13 cellular contexts compared by ENCODE assay signal in genomic region chr15:92829875-92830274, GRCh38.
A peak's percentile ranks its signal among the peaks of the same experiment; 100 is the strongest.
DNase-seq lines count a peak whose midpoint lies in the region; ATAC-seq, FAIRE-seq and TF ChIP-seq lines count a peak whose summit lies in the region.
"Had no signal": no experiment of that assay in that cellular context is flagged by ENCODE, and none has a peak within 500 bp of the region (broad histone marks: within the 10 kb centered on the region; RNA-seq: fewer than 3 reads in every experiment).

No MANE protein-coding gene starts in this region.

- H2AFZ ChIP-seq in HepG2 (ENCODE audit: low read length) = no peak overlapping the region

- H4K8ac ChIP-seq in mesendoderm (ENCODE audit: low read depth, low read length) = no peak overlapping the region

- in situ Hi-C loops in HepG2 (cut with HindIII; ENCODE audit: extremely low pct_ligation_motif_present, low pct_unique_long_range_greater_than_20kb) = no loop called here

- H3K18ac ChIP-seq in mesendoderm (ENCODE audit: low read length) = no peak overlapping the region

- intact Hi-C loops in HepG2 (cut with micrococcal nuclease; ENCODE audit: unreplicated experiment) (no loop called here), right lobe of liver (cut with DNase I) (no loop called here), upper lobe of right lung (cut with DNase I) (no loop called here)

- H3K9me3 Mint-ChIP-seq in activated naive CD8-positive, alpha-beta T cell (ENCODE audit: low read depth) = no peaks in the 10 kb centered on the region
- no peaks in the 10 kb centered on the region for H3K9me3 Mint-ChIP-seq in mesothelial cell of epicardium
- H3K9me3 Mint-ChIP-seq: CD14-positive monocyte had no signal

- no peak for TF ChIP-seq RAD21 in HepG2 (CRISPR knock-in tag; IDR thresholded peaks at IDR 0.05)

- no peak overlapping the region for H2BK15ac ChIP-seq in mesendoderm (replicated peaks; ENCODE audit: low read depth)

- no peaks in the 10 kb centered on the region for H3K27me3 Mint-ChIP-seq in activated naive CD8-positive, alpha-beta T cell
- H3K27me3 Mint-ChIP-seq in mesothelial cell of epicardium (ENCODE audit: low read depth) = no peaks in the 10 kb centered on the region

- no peak overlapping the region for H3K23ac ChIP-seq in mesendoderm (ENCODE audit: low read length)

- H3K4me3 Mint-ChIP-seq in activated naive CD8-positive, alpha-beta T cell = peak overlapping the region; percentile 27
- no peak overlapping the region for H3K4me3 Mint-ChIP-seq in mesothelial cell of epicardium
- H3K4me3 Mint-ChIP-seq: CD14-positive monocyte had no signal

- H3K4me1 ChIP-seq in HepG2 (ENCODE audit: insufficient read depth, low read length) (peaks cover 50% of the 10 kb centered on the region), right lobe of liver (peaks cover 2 to 21% (median 11%) of the 10 kb centered on the region in 4 donors), upper lobe of right lung (peaks cover 31% of the 10 kb centered on the region), mesendoderm (ENCODE audit: control insufficient read depth, low read depth, low read length) (peaks cover 2% of the 10 kb centered on the region)

- no peak overlapping the region for H2BK5ac ChIP-seq in mesendoderm (ENCODE audit: low read length)

- H3K4me1 Mint-ChIP-seq in activated naive CD8-positive, alpha-beta T cell (ENCODE audit: low read depth) = peaks cover 54% of the 10 kb centered on the region
- peaks cover 50% of the 10 kb centered on the region for H3K4me1 Mint-ChIP-seq in mesothelial cell of epicardium

- H2AK5ac ChIP-seq in mesendoderm (ENCODE audit: low read length) = no peak overlapping the region

- no peak for DNase-seq in HepG2 (ENCODE audit: low spot score)
- DNase-seq in right lobe of liver = no peak
- no peak for DNase-seq in mesothelial cell of epicardium (ENCODE audit: low spot score in 2 of 2, unreplicated experiment in 2 of 2)
- DNase-seq in upper lobe of right lung = no peak
- no peak for DNase-seq in mesendoderm
- no peak for DNase-seq in NCI-H524 (lab: John Stamatoyannopoulos, UW)
- DNase-seq: activated T-cell treated with anti-CD3 and anti-CD28 coated beads for 4 hours, foreskin keratinocyte, MG63 had no signal

- ATAC-seq in HepG2 (no peak), right lobe of liver (no peak), upper lobe of right lung (no peak), GM19035 (IDR thresholded peaks at IDR 0.05; ENCODE audit: unreplicated experiment) (no peak)
- ATAC-seq: foreskin keratinocyte had no signal

- H3K79me1 ChIP-seq in mesendoderm (ENCODE audit: low read length) = no peaks in the 10 kb centered on the region

- TF ChIP-seq CTCF in HepG2 (CRISPR knock-in tag; IDR thresholded peaks at IDR 0.05) (no peak), right lobe of liver (IDR thresholded peaks at IDR 0.05) (no peak), mesothelial cell of epicardium (IDR thresholded peaks at IDR 0.05; ENCODE audit: unreplicated experiment) (no peak), upper lobe of right lung (IDR thresholded peaks at IDR 0.05) (no peak)

- no peak overlapping the region for H3K27ac ChIP-seq in HepG2 (ENCODE audit: extremely low read length, insufficient read depth, low read length)
- H3K27ac ChIP-seq in right lobe of liver = no peak overlapping the region
- H3K27ac ChIP-seq in upper lobe of right lung = peak overlapping the region; percentile 90
- H3K27ac ChIP-seq in mesendoderm (ENCODE audit: low read depth, low read length) = no peak overlapping the region
- H3K27ac ChIP-seq: foreskin keratinocyte had no signal

- H3K4ac ChIP-seq in mesendoderm (ENCODE audit: low read depth, low read length) = no peak overlapping the region

- POLR2A ChIA-PET in HepG2 (lab: Yijun Ruan, JAX) = interaction anchor here (1.7 to 4.7 kb wide), 4 partner anchors 10 to 72 kb away, joined by 8 to 122 read pairs (median 37); partner anchors contain the start of gene CHD2

- TF ChIP-seq EP300 in HepG2 (IDR thresholded peaks at IDR 0.05; ENCODE audit: low read depth in 2 of 2, low read length in 2 of 2) (no peak), HepG2 (CRISPR knock-in tag; IDR thresholded peaks at IDR 0.05; ENCODE audit: borderline replicate concordance) (no peak)

- H3K4me2 ChIP-seq in HepG2 (ENCODE audit: low read depth, low read length) (no peak overlapping the region), mesendoderm (ENCODE audit: low read length) (no peak overlapping the region)

- H3K27me3 ChIP-seq in HepG2 (ENCODE audit: control insufficient read depth in 1 of 2, insufficient read depth in 2 of 2, low read length in 2 of 2) = no peaks in the 10 kb centered on the region
- no peaks in the 10 kb centered on the region for H3K27me3 ChIP-seq in right lobe of liver
- H3K27me3 ChIP-seq in upper lobe of right lung = no peaks in the 10 kb centered on the region
- no peaks in the 10 kb centered on the region for H3K27me3 ChIP-seq in mesendoderm (ENCODE audit: insufficient read depth, low read length, poor library complexity)
- H3K27me3 ChIP-seq: foreskin keratinocyte, MG63 had no signal

- no peaks in the 10 kb centered on the region for H3K36me3 Mint-ChIP-seq in activated naive CD8-positive, alpha-beta T cell
- H3K36me3 Mint-ChIP-seq in mesothelial cell of epicardium = no peaks in the 10 kb centered on the region
- H3K36me3 Mint-ChIP-seq: CD14-positive monocyte had no signal

- H3K79me2 ChIP-seq in HepG2 (ENCODE audit: insufficient read depth, low read length) (no peaks in the 10 kb centered on the region), mesendoderm (ENCODE audit: control insufficient read depth, insufficient read depth, low read length) (no peaks in the 10 kb centered on the region)

- no peaks in the 10 kb centered on the region for H4K20me1 ChIP-seq in HepG2 (ENCODE audit: insufficient read depth, low read length)

- TF ChIP-seq POLR2A in HepG2 (IDR thresholded peaks at IDR 0.05; ENCODE audit: insufficient read depth in 1 of 2, low read depth in 2 of 2, low read length in 2 of 2) (no peak), right lobe of liver (IDR thresholded peaks at IDR 0.05) (no peak)

- no peak overlapping the region for H4K5ac ChIP-seq in mesendoderm (ENCODE audit: low read length)

- no peak overlapping the region for H3K56ac ChIP-seq in mesendoderm (ENCODE audit: low read length)

- peak overlapping the region; percentile 97 for H3K27ac Mint-ChIP-seq in activated naive CD8-positive, alpha-beta T cell
- peak overlapping the region; percentile 74 for H3K27ac Mint-ChIP-seq in mesothelial cell of epicardium

- H3K36me3 ChIP-seq in HepG2 (replicated peaks in 1 of 2; ENCODE audit: control insufficient read depth in 1 of 2, insufficient read depth in 2 of 2, low read length in 2 of 2) (no peaks in the 10 kb centered on the region), right lobe of liver (no peaks in the 10 kb centered on the region), upper lobe of right lung (no peaks in the 10 kb centered on the region), mesendoderm (ENCODE audit: control insufficient read depth, insufficient read depth, low read length) (no peaks in the 10 kb centered on the region)
- H3K36me3 ChIP-seq: MG63 had no signal

- FAIRE-seq in HepG2 (lab: Jason Lieb, UNC) = peak; percentile 18
- FAIRE-seq: colon had no signal

- H3K9me3 ChIP-seq in HepG2 (ENCODE audit: low read length) = no peaks in the 10 kb centered on the region
- no peaks in the 10 kb centered on the region for H3K9me3 ChIP-seq in right lobe of liver
- H3K9me3 ChIP-seq in upper lobe of right lung = no peaks in the 10 kb centered on the region
- H3K9me3 ChIP-seq: MG63 had no signal

- H3K4me3 ChIP-seq in HepG2 (replicated peaks in 1 of 3; ENCODE audit: insufficient read depth in 1 of 3, low read depth in 2 of 3, low read length in 3 of 3) (no peak overlapping the region), right lobe of liver (no peak overlapping the region), upper lobe of right lung (no peak overlapping the region), mesendoderm (ENCODE audit: low read length) (no peak overlapping the region)
- H3K4me3 ChIP-seq: MG63 had no signal

- no TSS peak for BruUV-seq in HepG2 (replicated peaks; lab: Mats Ljungman, UMichigan)

- 97% methylated on average over 3 of the region's 3 CpGs for WGBS in HepG2 (ENCODE audit: low lambda C conversion rate)
- WGBS in right lobe of liver (ENCODE audit: insufficient coverage, low coverage, low lambda C conversion rate, missing lambda C conversion rate) = 94% methylated on average over 3 of the region's 3 CpGs
- no CpG with 5 or more reads among the region's 3 CpGs for WGBS in mesendoderm (ENCODE audit: extremely low coverage, insufficient coverage, low lambda C conversion rate)

- CTCF ChIA-PET in HepG2 (lab: Yijun Ruan, JAX; ENCODE audit: low intra/inter-chr PET ratio, low total read pairs) = interaction anchor here (0.7 kb wide), 1 partner anchor 33 kb away, joined by 3 read pairs; no protein-coding TSS in a partner anchor

- no peak overlapping the region for H2BK120ac ChIP-seq in mesendoderm (ENCODE audit: low read depth, low read length)

- H3K9ac ChIP-seq in HepG2 (ENCODE audit: insufficient read depth, low read depth, low read length) (no peak overlapping the region), mesendoderm (ENCODE audit: low read length) (no peak overlapping the region)

TF ChIP-seq in HepG2, 621 proteins besides CTCF, POLR2A, EP300 and RAD21 (continues in another document):
- TF ChIP-seq, protein P1, sequence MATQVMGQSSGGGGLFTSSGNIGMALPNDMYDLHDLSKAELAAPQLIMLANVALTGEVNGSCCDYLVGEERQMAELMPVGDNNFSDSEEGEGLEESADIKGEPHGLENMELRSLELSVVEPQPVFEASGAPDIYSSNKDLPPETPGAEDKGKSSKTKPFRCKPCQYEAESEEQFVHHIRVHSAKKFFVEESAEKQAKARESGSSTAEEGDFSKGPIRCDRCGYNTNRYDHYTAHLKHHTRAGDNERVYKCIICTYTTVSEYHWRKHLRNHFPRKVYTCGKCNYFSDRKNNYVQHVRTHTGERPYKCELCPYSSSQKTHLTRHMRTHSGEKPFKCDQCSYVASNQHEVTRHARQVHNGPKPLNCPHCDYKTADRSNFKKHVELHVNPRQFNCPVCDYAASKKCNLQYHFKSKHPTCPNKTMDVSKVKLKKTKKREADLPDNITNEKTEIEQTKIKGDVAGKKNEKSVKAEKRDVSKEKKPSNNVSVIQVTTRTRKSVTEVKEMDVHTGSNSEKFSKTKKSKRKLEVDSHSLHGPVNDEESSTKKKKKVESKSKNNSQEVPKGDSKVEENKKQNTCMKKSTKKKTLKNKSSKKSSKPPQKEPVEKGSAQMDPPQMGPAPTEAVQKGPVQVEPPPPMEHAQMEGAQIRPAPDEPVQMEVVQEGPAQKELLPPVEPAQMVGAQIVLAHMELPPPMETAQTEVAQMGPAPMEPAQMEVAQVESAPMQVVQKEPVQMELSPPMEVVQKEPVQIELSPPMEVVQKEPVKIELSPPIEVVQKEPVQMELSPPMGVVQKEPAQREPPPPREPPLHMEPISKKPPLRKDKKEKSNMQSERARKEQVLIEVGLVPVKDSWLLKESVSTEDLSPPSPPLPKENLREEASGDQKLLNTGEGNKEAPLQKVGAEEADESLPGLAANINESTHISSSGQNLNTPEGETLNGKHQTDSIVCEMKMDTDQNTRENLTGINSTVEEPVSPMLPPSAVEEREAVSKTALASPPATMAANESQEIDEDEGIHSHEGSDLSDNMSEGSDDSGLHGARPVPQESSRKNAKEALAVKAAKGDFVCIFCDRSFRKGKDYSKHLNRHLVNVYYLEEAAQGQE (IDR thresholded peaks at IDR 0.05; ENCODE audit: borderline replicate concordance in 1 of 2, low read depth in 1 of 2, low read length in 2 of 2) = no peak
